Comparison of ENCODE assay signal across 26 cellular contexts in genomic region chr19:55345101-55345817, GRCh38. TPM values are rescaled to one million over a fixed set of nuclear protein-coding genes. Genes with fewer than 3 reads are reported as not detected.
DNase-seq lines count a peak whose midpoint lies in the region; ATAC-seq, FAIRE-seq and TF ChIP-seq lines count a peak whose summit lies in the region.
"Had no signal": no experiment of that assay in that cellular context is flagged by ENCODE, and none has a peak within 500 bp of the region (broad histone marks: within the 10 kb centered on the region; RNA-seq: fewer than 3 reads in every experiment).

No MANE protein-coding gene starts in this region.

- H3K27ac ChIP-seq in endodermal cell (ENCODE audit: low read depth, low read length) (peak overlapping the region; percentile 16), neural progenitor cell (no peak overlapping the region)
- H3K27ac ChIP-seq: brain microvascular endothelial cell, colonic mucosa, heart left ventricle, left ventricle myocardium inferior had no signal

- H3K4me1 Mint-ChIP-seq in T-helper 17 cell (peaks cover 14% of the 10 kb centered on the region), endodermal cell (peaks cover 16% of the 10 kb centered on the region), neural progenitor cell (peaks cover 33% of the 10 kb centered on the region)
- peaks cover 10% of the 10 kb centered on the region for H3K4me1 Mint-ChIP-seq in activated CD4-positive, alpha-beta memory T cell treated with anti-CD3 and anti-CD28 coated beads, Interleukin-2, amount 10 ng/mL, durations not matched to agents 7 days and 5 days

- H3K4me3 Mint-ChIP-seq in T-helper 17 cell (no peak overlapping the region), endodermal cell (no peak overlapping the region), neural progenitor cell (peak overlapping the region; percentile 27)
- H3K4me3 Mint-ChIP-seq in activated CD4-positive, alpha-beta memory T cell treated with anti-CD3 and anti-CD28 coated beads, Interleukin-2, amount 10 ng/mL, durations not matched to agents 7 days and 5 days = no peak overlapping the region
- H3K4me3 Mint-ChIP-seq: activated B cell treated with CpG ODN at 0.5 μM for 24 hours; activated CD4-positive, alpha-beta memory T cell treated with anti-CD3 and anti-CD28 coated beads for 36 hours; CD14-positive monocyte had no signal

- POLR2A ChIA-PET in activated CD4-positive, alpha-beta memory T cell treated with anti-CD3 and anti-CD28 coated beads, Interleukin-2, amount 10 ng/mL, durations not matched to agents 7 days and 5 days (lab: Charles Lee) = interaction anchor here (1.1 kb wide), 1 partner anchor 63 kb away, joined by 3 read pairs; the partner anchor contains the start of gene UBE2S

- CTCF ChIA-PET in activated CD4-positive, alpha-beta memory T cell treated with anti-CD3 and anti-CD28 coated beads, Interleukin-2, amount 10 ng/mL, durations not matched to agents 7 days and 5 days (lab: Charles Lee) = no interaction called here

- H2AFZ ChIP-seq in neural progenitor cell (replicated peaks) = no peak overlapping the region

- H3K79me2 ChIP-seq in neural progenitor cell (ENCODE audit: low read depth) = peaks cover 22% of the 10 kb centered on the region

- no peaks in the 10 kb centered on the region for H3K36me3 Mint-ChIP-seq in T-helper 17 cell (ENCODE audit: low read depth)
- H3K36me3 Mint-ChIP-seq in endodermal cell (ENCODE audit: low read depth) = peaks cover 46% of the 10 kb centered on the region
- H3K36me3 Mint-ChIP-seq in neural progenitor cell = peaks cover 8% of the 10 kb centered on the region
- H3K36me3 Mint-ChIP-seq in activated CD4-positive, alpha-beta memory T cell treated with anti-CD3 and anti-CD28 coated beads, Interleukin-2, amount 10 ng/mL, durations not matched to agents 7 days and 5 days (ENCODE audit: low read depth) = peaks cover 8% of the 10 kb centered on the region

- peaks cover 29% of the 10 kb centered on the region for H3F3A ChIP-seq in neural progenitor cell (ENCODE audit: low read depth)

- TF ChIP-seq CTCF in endodermal cell (conservative IDR thresholded peaks at IDR 0.05) = no peak
- TF ChIP-seq CTCF in neural progenitor cell (IDR thresholded peaks at IDR 0.05) = no peak

- H3K27ac Mint-ChIP-seq in T-helper 17 cell (peak overlapping the region; percentile 79), endodermal cell (peak overlapping the region; percentile 58), neural progenitor cell (no peak overlapping the region)
- no peak overlapping the region for H3K27ac Mint-ChIP-seq in activated CD4-positive, alpha-beta memory T cell treated with anti-CD3 and anti-CD28 coated beads, Interleukin-2, amount 10 ng/mL, durations not matched to agents 7 days and 5 days
- H3K27ac Mint-ChIP-seq: activated B cell treated with CpG ODN at 0.5 μM for 24 hours; activated CD4-positive, alpha-beta memory T cell treated with anti-CD3 and anti-CD28 coated beads for 36 hours; progenitor cell of endocrine pancreas had no signal

- H3K4me3 ChIP-seq in endodermal cell (ENCODE audit: low read length) (no peak overlapping the region), neural progenitor cell (no peak overlapping the region)
- H3K4me3 ChIP-seq: colonic mucosa, heart left ventricle, left ventricle myocardium inferior, sigmoid colon had no signal

- TF ChIP-seq POLR2A in H54 (IDR thresholded peaks at IDR 0.05; ENCODE audit: low read depth, low read length) = 0 out of 2 replicates have a peak, but pooled peaks have one; percentile 2

- H4K20me1 ChIP-seq in neural progenitor cell (ENCODE audit: low read depth) = peaks cover 63% of the 10 kb centered on the region

- no peak for ATAC-seq in T-helper 17 cell
- ATAC-seq: SK-N-SH treated with all-trans-retinoic acid at 6 μM for 48 hours had no signal

- FAIRE-seq in H54 (lab: Jason Lieb, UNC) = no peak

- H3K27me3 ChIP-seq in endodermal cell (ENCODE audit: control insufficient read depth, insufficient read depth, low read length, poor library complexity, severe bottlenecking) (no peaks in the 10 kb centered on the region), neural progenitor cell (no peaks in the 10 kb centered on the region)
- H3K27me3 ChIP-seq: brain microvascular endothelial cell, colonic mucosa had no signal

- H3K4me1 ChIP-seq in endodermal cell (ENCODE audit: control insufficient read depth, insufficient read depth, low read length) (peaks cover 9% of the 10 kb centered on the region), neural progenitor cell (peaks cover 29% of the 10 kb centered on the region)
- H3K4me1 ChIP-seq: colonic mucosa had no signal

- H3K4me2 ChIP-seq in neural progenitor cell = no peak overlapping the region

- H3K9me3 Mint-ChIP-seq in endodermal cell (no peaks in the 10 kb centered on the region), neural progenitor cell (no peaks in the 10 kb centered on the region)
- H3K9me3 Mint-ChIP-seq in activated CD4-positive, alpha-beta memory T cell treated with anti-CD3 and anti-CD28 coated beads, Interleukin-2, amount 10 ng/mL, durations not matched to agents 7 days and 5 days = no peaks in the 10 kb centered on the region
- H3K9me3 Mint-ChIP-seq: activated B cell treated with CpG ODN at 0.5 μM for 24 hours; activated CD4-positive, alpha-beta memory T cell treated with anti-CD3 and anti-CD28 coated beads for 36 hours; CD14-positive monocyte had no signal

- no peaks in the 10 kb centered on the region for H3K9me3 ChIP-seq in T-helper 17 cell (ENCODE audit: control insufficient read depth, low read length, poor library complexity, severe bottlenecking)
- H3K9me3 ChIP-seq in endodermal cell (ENCODE audit: control insufficient read depth, low read length) = no peaks in the 10 kb centered on the region
- no peaks in the 10 kb centered on the region for H3K9me3 ChIP-seq in neural progenitor cell (ENCODE audit: low read depth)
- H3K9me3 ChIP-seq: colonic mucosa, heart left ventricle, left ventricle myocardium inferior, sigmoid colon had no signal

- H3K36me3 ChIP-seq in endodermal cell (ENCODE audit: control insufficient read depth, insufficient read depth, low read length) (peaks cover 47% of the 10 kb centered on the region), neural progenitor cell (no peaks in the 10 kb centered on the region)
- H3K36me3 ChIP-seq: brain microvascular endothelial cell had no signal

- DNase-seq in H54 (ENCODE audit: insufficient read length, low spot score) (no peak), T-helper 17 cell (no peak), endodermal cell (peak; percentile 41), neural progenitor cell (ENCODE audit: low spot score) (no peak), NCI-H2171 treated with DMSO at 0.1 percent for 48 hours (lab: John Stamatoyannopoulos, UW) (no peak), germinal center (ENCODE audit: low spot score) (no peak), NCI-H187 (lab: John Stamatoyannopoulos, UW) (no peak)
- DNase-seq in activated CD4-positive, alpha-beta memory T cell treated with anti-CD3 and anti-CD28 coated beads, Interleukin-2, amount 10 ng/mL, durations not matched to agents 7 days and 5 days = no peak
- DNase-seq: activated B cell treated with CpG ODN at 0.5 μM for 24 hours; activated CD4-positive, alpha-beta memory T cell treated with anti-CD3 and anti-CD28 coated beads for 36 hours; activated effector memory CD4-positive, alpha-beta T cell treated with Interleukin-2 at 50 U/mL for 16 hours; brain microvascular endothelial cell; NCI-H1417 treated with DMSO at 0.1 percent for 48 hours; NCI-H510A treated with DMSO at 0.1 percent for 48 hours; RPMI8226; sigmoid colon had no signal

- no peaks in the 10 kb centered on the region for H3K27me3 Mint-ChIP-seq in T-helper 17 cell
- H3K27me3 Mint-ChIP-seq in endodermal cell (ENCODE audit: insufficient read depth) = peaks cover under 1% of the 10 kb centered on the region
- H3K27me3 Mint-ChIP-seq in neural progenitor cell (ENCODE audit: insufficient read depth, low read depth) = peaks cover 2% of the 10 kb centered on the region
- H3K27me3 Mint-ChIP-seq in activated CD4-positive, alpha-beta memory T cell treated with anti-CD3 and anti-CD28 coated beads, Interleukin-2, amount 10 ng/mL, durations not matched to agents 7 days and 5 days = no peaks in the 10 kb centered on the region
- H3K27me3 Mint-ChIP-seq: activated CD4-positive, alpha-beta memory T cell treated with anti-CD3 and anti-CD28 coated beads for 36 hours; progenitor cell of endocrine pancreas had no signal

- H3K9ac ChIP-seq in endodermal cell (ENCODE audit: extremely low read depth, low read length, poor library complexity, severe bottlenecking) (no peak overlapping the region), neural progenitor cell (no peak overlapping the region)

- WGBS in endodermal cell (ENCODE audit: insufficient coverage in 1 of 2, insufficient read length in 1 of 2), 2 experiments = 94 to 99% methylated on average over 14 to 22 of the region's 22 CpGs

RNA-seq across cellular contexts. Expression of gene KMT5C, which starts 5.6 kb away (rescaled TPM):
- total RNA-seq in T-helper 17 cell = 100 to 1,000 TPM in 1 of 2 donors, 10 to 100 TPM in 1; 66.6 to 103 TPM
- total RNA-seq in endodermal cell = 10 to 100 TPM; 73.1 to 80.6 TPM
- polyA plus RNA-seq in endodermal cell (2013, experiment 1 of 2) = 40.1 TPM
- polyA plus RNA-seq in endodermal cell (2013, experiment 2 of 2) = 36.0 TPM
- total RNA-seq in neural progenitor cell (ENCODE audit: low replicate concordance) = 21.1 and 73.7 TPM in 2 replicates
- total RNA-seq in activated CD4-positive, alpha-beta memory T cell treated with anti-CD3 and anti-CD28 coated beads, Interleukin-2, amount 10 ng/mL, durations not matched to agents 7 days and 5 days = 10 to 100 TPM; 27.2 to 28.9 TPM

RNA-seq across cellular contexts. Expression of gene COX6B2, which starts 9.3 kb away (rescaled TPM):
- total RNA-seq in T-helper 17 cell = 1 to 10 TPM in 1 of 2 donors, under 1 TPM in 1; 0.62 to 1.4 TPM
- total RNA-seq in endodermal cell = under 1 TPM; 0.75 to 0.84 TPM
- 2.0 TPM for polyA plus RNA-seq in endodermal cell (2013, experiment 1 of 2)
- polyA plus RNA-seq in endodermal cell (2013, experiment 2 of 2) = 0.41 TPM
- 0.77 TPM in 1 of 2 replicates, not detected in the other for total RNA-seq in neural progenitor cell (ENCODE audit: low replicate concordance)
- total RNA-seq in activated CD4-positive, alpha-beta memory T cell treated with anti-CD3 and anti-CD28 coated beads, Interleukin-2, amount 10 ng/mL, durations not matched to agents 7 days and 5 days = 1 to 10 TPM in 1 of 2 experiments, under 1 TPM in 1; 0.83 to 2.0 TPM
- total RNA-seq: activated B cell treated with CpG ODN at 0.5 μM for 24 hours, left ventricle myocardium inferior, progenitor cell of endocrine pancreas, subcutaneous adipose tissue had no signal
- polyA plus RNA-seq: CD14-positive monocyte, heart left ventricle had no signal

RNA-seq across cellular contexts. Expression of gene GARIN5B, which starts 17.8 kb away (rescaled TPM):
- total RNA-seq in T-helper 17 cell (under 1 TPM in 1 of 2 donors, not detected in 1; 0.07 TPM), endodermal cell (under 1 TPM; 0.09 to 0.11 TPM), neural progenitor cell (ENCODE audit: low replicate concordance) (0.09 TPM in 1 of 2 replicates, not detected in the other)
- polyA plus RNA-seq in endodermal cell (2013, experiment 1 of 2) = 0.18 TPM
- 0.33 TPM for polyA plus RNA-seq in endodermal cell (2013, experiment 2 of 2)
- total RNA-seq in activated CD4-positive, alpha-beta memory T cell treated with anti-CD3 and anti-CD28 coated beads, Interleukin-2, amount 10 ng/mL, durations not matched to agents 7 days and 5 days = not detected
- total RNA-seq: activated B cell treated with CpG ODN at 0.5 μM for 24 hours; activated CD4-positive, alpha-beta memory T cell treated with anti-CD3 and anti-CD28 coated beads for 36 hours; colonic mucosa; heart left ventricle; left ventricle myocardium inferior; progenitor cell of endocrine pancreas; sigmoid colon; subcutaneous adipose tissue had no signal
- polyA plus RNA-seq: adipose tissue, AG04450, CD14-positive monocyte, heart left ventricle, neural cell, sigmoid colon had no signal

RNA-seq across cellular contexts. Expression of gene TMEM150B, which starts 20.1 kb away (rescaled TPM):
- total RNA-seq in T-helper 17 cell (under 1 TPM in 1 of 2 donors, not detected in 1; 0.75 TPM), endodermal cell (under 1 TPM; 0.73 to 0.95 TPM), neural progenitor cell (ENCODE audit: low replicate concordance) (0.62 TPM in 1 of 2 replicates, not detected in the other)
- not detected for polyA plus RNA-seq in endodermal cell (2013, experiment 1 of 2)
- not detected for polyA plus RNA-seq in endodermal cell (2013, experiment 2 of 2)
- total RNA-seq in activated CD4-positive, alpha-beta memory T cell treated with anti-CD3 and anti-CD28 coated beads, Interleukin-2, amount 10 ng/mL, durations not matched to agents 7 days and 5 days = 1 to 10 TPM; 1.0 to 2.0 TPM
- total RNA-seq: activated B cell treated with CpG ODN at 0.5 μM for 24 hours; activated CD4-positive, alpha-beta memory T cell treated with anti-CD3 and anti-CD28 coated beads for 36 hours; progenitor cell of endocrine pancreas had no signal
- polyA plus RNA-seq: AG04450, neural cell had no signal

RNA-seq across cellular contexts. Expression of gene IL11, which starts 25.0 kb away (rescaled TPM):
- under 1 TPM; 0.25 to 0.89 TPM for total RNA-seq in T-helper 17 cell
- 1 to 10 TPM in 1 of 2 donors, under 1 TPM in 1; 0.91 to 1.7 TPM for total RNA-seq in endodermal cell
- 6.0 TPM for polyA plus RNA-seq in endodermal cell (2013, experiment 1 of 2)
- polyA plus RNA-seq in endodermal cell (2013, experiment 2 of 2) = 5.8 TPM
- total RNA-seq in neural progenitor cell (ENCODE audit: low replicate concordance) = 0.06 and 0.62 TPM in 2 replicates
- total RNA-seq in activated CD4-positive, alpha-beta memory T cell treated with anti-CD3 and anti-CD28 coated beads, Interleukin-2, amount 10 ng/mL, durations not matched to agents 7 days and 5 days = under 1 TPM in 1 of 2 experiments, not detected in 1; 0.48 TPM
- total RNA-seq: activated B cell treated with CpG ODN at 0.5 μM for 24 hours, left ventricle myocardium inferior, subcutaneous adipose tissue had no signal
- polyA plus RNA-seq: CD14-positive monocyte had no signal

Comparison
In these comparisons a context has a peak if more than half of its experiments do, and no peak if none do; other contexts are left out.
1. H3K27ac Mint-ChIP-seq: peak in T-helper 17 cell (single experiment) and endodermal cell (single experiment); none in neural progenitor cell (single experiment) and activated CD4-positive, alpha-beta memory T cell treated with anti-CD3 and anti-CD28 coated beads, Interleukin-2, amount 10 ng/mL, durations not matched to agents 7 days and 5 days (single experiment).